Comparison of ENCODE assay signal across 9 cellular contexts in genomic region chr1:93979718-93980319, GRCh38.
DNase-seq lines count a peak whose midpoint lies in the region; ATAC-seq and TF ChIP-seq lines count a peak whose summit lies in the region.
"Had no signal": no experiment of that assay in that cellular context is flagged by ENCODE, and none has a peak within 500 bp of the region (broad histone marks: within the 10 kb centered on the region; RNA-seq: fewer than 3 reads in every experiment).

No MANE protein-coding gene starts in this region.

- WGBS in hepatocyte (ENCODE audit: low lambda C conversion rate, missing lambda C conversion rate) = 54% methylated on average over 4 of the region's 4 CpGs

- no peak overlapping the region for H3K27ac Mint-ChIP-seq in WTC11
- H3K27ac Mint-ChIP-seq: effector memory CD8-positive, alpha-beta T cell had no signal

- H2AFZ ChIP-seq in hepatocyte = no peak overlapping the region

- H3K9me3 Mint-ChIP-seq in WTC11 = peaks cover 9% of the 10 kb centered on the region
- H3K9me3 Mint-ChIP-seq: effector memory CD8-positive, alpha-beta T cell had no signal

- no peak overlapping the region for H3K4me2 ChIP-seq in hepatocyte

- CTCF ChIA-PET in WTC11 (lab: Charles Lee) = interaction anchor here (0.7 to 3.0 kb wide), 28 partner anchors 9 to 484 kb away, joined by 3 to 25 read pairs (median 4); partner anchors contain the start of gene GCLM

- peak; percentile 11 for ATAC-seq in WTC11
- ATAC-seq in foreskin keratinocyte = no peak
- no peak for ATAC-seq in GM21381 (IDR thresholded peaks at IDR 0.05; ENCODE audit: unreplicated experiment)
- ATAC-seq: effector memory CD8-positive, alpha-beta T cell had no signal

- no peak overlapping the region for H3K4me3 Mint-ChIP-seq in WTC11
- H3K4me3 Mint-ChIP-seq: effector memory CD8-positive, alpha-beta T cell had no signal

- H3K27ac ChIP-seq in hepatocyte = peak overlapping the region; percentile 74
- no peak overlapping the region for H3K27ac ChIP-seq in foreskin keratinocyte

- no peaks in the 10 kb centered on the region for H3K9me3 ChIP-seq in hepatocyte (ENCODE audit: low read depth)

- H3K4me3 ChIP-seq in hepatocyte = no peak overlapping the region

- no peaks in the 10 kb centered on the region for H3K27me3 Mint-ChIP-seq in WTC11 (ENCODE audit: low read depth)

- no peak for TF ChIP-seq CTCF in WTC11 (IDR thresholded peaks at IDR 0.05)
- TF ChIP-seq CTCF in hepatocyte (IDR thresholded peaks at IDR 0.05; ENCODE audit: poor library complexity) = no peak
- no peak for TF ChIP-seq CTCF in foreskin keratinocyte (conservative IDR thresholded peaks at IDR 0.05)

- no peaks in the 10 kb centered on the region for H3K36me3 ChIP-seq in hepatocyte (replicated peaks; ENCODE audit: insufficient read depth, low read depth)

- 0 out of 2 replicates have a peak, but pooled peaks cover 2% of the 10 kb centered on the region for H3K36me3 Mint-ChIP-seq in WTC11

- H3K79me2 ChIP-seq in hepatocyte = no peaks in the 10 kb centered on the region

- H3K9me2 ChIP-seq in hepatocyte (replicated peaks; ENCODE audit: insufficient read depth) = no peaks in the 10 kb centered on the region

- H3K27me3 ChIP-seq in hepatocyte (no peaks in the 10 kb centered on the region), foreskin keratinocyte (no peaks in the 10 kb centered on the region)

- POLR2A ChIA-PET in WTC11 (lab: Charles Lee) = no interaction called here

- peak; percentile 92 for DNase-seq in LHCN-M2 (ENCODE audit: low read depth)
- DNase-seq in WTC11 (ENCODE audit: low spot score) = no peak
- DNase-seq in hepatocyte (ENCODE audit: low spot score) = peak; percentile 69
- DNase-seq in smooth muscle cell of the brain vasculature (ENCODE audit: low read depth, low spot score) = peak; percentile 43
- no peak for DNase-seq in foreskin keratinocyte
- no peak for DNase-seq in CD1c-positive myeloid dendritic cell (ENCODE audit: extremely low spot score)
- DNase-seq in activated T-cell treated with anti-CD3 and anti-CD28 coated beads, Interleukin-2, amount 50 U/mL, for 48 hours = no peak
- DNase-seq: effector memory CD8-positive, alpha-beta T cell had no signal

- H3K4me1 ChIP-seq in hepatocyte (ENCODE audit: insufficient read depth) (peaks cover 21% of the 10 kb centered on the region), foreskin keratinocyte (peaks cover 31% of the 10 kb centered on the region)

- no peaks in the 10 kb centered on the region for H4K20me1 ChIP-seq in hepatocyte (ENCODE audit: insufficient read depth, poor library complexity, severe bottlenecking)

- H3K4me1 Mint-ChIP-seq in WTC11 = peaks cover 17% of the 10 kb centered on the region

TF ChIP-seq in WTC11, 78 proteins besides CTCF, POLR2A, EP300 and RAD21:
- TF ChIP-seq MYBL2 (CRISPR knock-in tag; IDR thresholded peaks at IDR 0.05) (no peak), GABPB1 (CRISPR knock-in tag; IDR thresholded peaks at IDR 0.05) (peak; percentile 66)

Comparison
In these comparisons a context has a peak if more than half of its experiments do, and no peak if none do; other contexts are left out.
1. DNase-seq: peak in LHCN-M2 (single experiment), hepatocyte (single experiment) and smooth muscle cell of the brain vasculature (single experiment); none in WTC11 (single experiment), foreskin keratinocyte (0 of 2), CD1c-positive myeloid dendritic cell (single experiment) and activated T-cell treated with anti-CD3 and anti-CD28 coated beads, Interleukin-2, amount 50 U/mL, for 48 hours (0 of 2).